Comparison of ENCODE assay signal across 2 cellular contexts in the genomic region with DNA sequence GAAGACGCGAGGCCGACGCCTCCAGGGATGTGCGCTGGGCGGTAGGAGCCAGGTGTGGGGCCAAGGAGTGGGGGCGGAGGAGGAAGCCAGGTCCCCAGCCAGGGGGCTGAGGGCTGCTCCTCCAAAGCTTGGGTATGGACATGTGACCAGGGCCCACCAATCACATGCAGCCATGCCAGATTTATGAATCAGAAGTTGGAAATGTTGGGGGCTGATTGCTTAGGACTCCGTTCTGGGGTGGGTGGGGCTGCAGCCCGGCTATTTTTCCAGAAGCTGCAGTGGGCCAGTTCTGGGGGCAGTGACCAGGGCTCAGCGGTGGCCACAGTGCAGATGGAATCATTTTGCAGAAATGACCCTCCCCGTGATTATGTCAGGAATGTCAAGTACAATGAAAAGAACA.
TF ChIP-seq lines count a peak whose summit lies in the region.

No MANE protein-coding gene starts in this region.

TF ChIP-seq in IMR-90, 13 proteins besides CTCF, POLR2A, EP300 and RAD21:
- no peak for TF ChIP-seq NFE2L2 (IDR thresholded peaks at IDR 0.05; ENCODE audit: low read depth, low read length)
- peak; percentile 65; the same call in 1 of the 2 replicates for TF ChIP-seq MAZ (IDR thresholded peaks at IDR 0.05; ENCODE audit: borderline replicate concordance, low read depth, low read length)
- TF ChIP-seq FOS (IDR thresholded peaks at IDR 0.05; ENCODE audit: low read depth, low read length), result peak; percentile 56
- TF ChIP-seq MXI1 (IDR thresholded peaks at IDR 0.05; ENCODE audit: borderline replicate concordance, low read depth, low read length), result no peak
- peak; percentile 97 for TF ChIP-seq USF2 (IDR thresholded peaks at IDR 0.05; ENCODE audit: low read depth, low read length)
- TF ChIP-seq MAFK (IDR thresholded peaks at IDR 0.05; ENCODE audit: low read depth, low read length), result no peak
- TF ChIP-seq CEBPB (IDR thresholded peaks at IDR 0.05; ENCODE audit: low read depth, low read length), result peak; percentile 2; the same call in 1 of the 2 replicates

TF ChIP-seq in endothelial cell of umbilical vein, 7 proteins besides CTCF, POLR2A, EP300 and RAD21:
- TF ChIP-seq POLR2AphosphoS5 (IDR thresholded peaks at IDR 0.05; ENCODE audit: insufficient read depth, low read depth, low read length), result no peak
- TF ChIP-seq, protein P1, sequence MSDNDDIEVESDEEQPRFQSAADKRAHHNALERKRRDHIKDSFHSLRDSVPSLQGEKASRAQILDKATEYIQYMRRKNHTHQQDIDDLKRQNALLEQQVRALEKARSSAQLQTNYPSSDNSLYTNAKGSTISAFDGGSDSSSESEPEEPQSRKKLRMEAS (IDR thresholded peaks at IDR 0.05; ENCODE audit: insufficient read depth, insufficient read length), result peak; percentile 12
